ENCODE assay signal across 8 cellular contexts in genomic region chr16:2979669-2980226, GRCh38.
DNase-seq lines count a peak whose midpoint lies in the region; ATAC-seq and TF ChIP-seq lines count a peak whose summit lies in the region.

No MANE protein-coding gene starts in this region.

- peaks cover 0 to 5% of the 10 kb centered on the region in 2 donors for H3K36me3 Mint-ChIP-seq in stimulated activated naive B cell treated with anti-CD40 and anti-IgM and Interleukin-4, amounts not matched to agents 10 μg/mL and 1 μg/mL and 100 μg/mL, for 72 hours

- H3K27me3 ChIP-seq in iPS DF 6.9 (ENCODE audit: control insufficient read depth, insufficient read depth, low read length), result no peaks in the 10 kb centered on the region

- H3K9me3 Mint-ChIP-seq in stimulated activated naive B cell treated with anti-CD40 and anti-IgM and Interleukin-4, amounts not matched to agents 10 μg/mL and 1 μg/mL and 100 μg/mL, for 72 hours, result no peaks in the 10 kb centered on the region

- H3K4me1 Mint-ChIP-seq in stimulated activated naive B cell treated with anti-CD40 and anti-IgM and Interleukin-4, amounts not matched to agents 10 μg/mL and 1 μg/mL and 100 μg/mL, for 72 hours, result peaks cover 10 to 39% of the 10 kb centered on the region in 2 donors

- WGBS in iPS DF 6.9 (ENCODE audit: insufficient coverage, insufficient read length), result no CpG with 5 or more reads among the region's 43 CpGs

- peaks cover 0 to 5% of the 10 kb centered on the region in 2 donors for H3K27me3 Mint-ChIP-seq in stimulated activated naive B cell treated with anti-CD40 and anti-IgM and Interleukin-4, amounts not matched to agents 10 μg/mL and 1 μg/mL and 100 μg/mL, for 72 hours

- TF ChIP-seq CTCF in GM10266 (IDR thresholded peaks at IDR 0.05; ENCODE audit: control insufficient read depth, insufficient read depth, low read depth, missing control alignments) (no peak), VCaP (conservative IDR thresholded peaks at IDR 0.05) (no peak)

- peak overlapping the region; percentile 89 to 90 for H3K4me3 Mint-ChIP-seq in stimulated activated naive B cell treated with anti-CD40 and anti-IgM and Interleukin-4, amounts not matched to agents 10 μg/mL and 1 μg/mL and 100 μg/mL, for 72 hours

- peaks cover 5% of the 10 kb centered on the region; the same call in 1 of the 2 replicates for H3K4me1 ChIP-seq in iPS DF 6.9 (ENCODE audit: control insufficient read depth, insufficient read depth, low read length)

- peak overlapping the region; percentile 88 for H3K4me3 ChIP-seq in iPS DF 6.9 (ENCODE audit: low read length)

- DNase-seq in GM10266 (ENCODE audit: extremely low spot score), result peak; percentile 43
- no peak for DNase-seq in iPS DF 6.9 (ENCODE audit: low read depth, low spot score)
- DNase-seq in stimulated activated naive B cell treated with anti-CD40 and anti-IgM and Interleukin-4, amounts not matched to agents 10 μg/mL and 1 μg/mL and 100 μg/mL, for 72 hours, result no peak
- DNase-seq in cerebellar cortex (ENCODE audit: low spot score), result no peak

- H3K27ac ChIP-seq in VCaP (peak overlapping the region; percentile 75; the same call in 1 of the 2 replicates), iPS DF 6.9 (ENCODE audit: low read length) (no peak overlapping the region)

- peaks cover 20% of the 10 kb centered on the region for H3K36me3 ChIP-seq in iPS DF 6.9 (ENCODE audit: control insufficient read depth, insufficient read depth, low read length)

- H3K27ac Mint-ChIP-seq in stimulated activated naive B cell treated with anti-CD40 and anti-IgM and Interleukin-4, amounts not matched to agents 10 μg/mL and 1 μg/mL and 100 μg/mL, for 72 hours, result peak overlapping the region; percentile 94

- H3K9me3 ChIP-seq in iPS DF 6.9 (ENCODE audit: control insufficient read depth, insufficient read depth, low read length), result no peaks in the 10 kb centered on the region

- ATAC-seq in HG02840 (IDR thresholded peaks at IDR 0.05; ENCODE audit: low FRiP score, unreplicated experiment) (peak; percentile 1), HG02610 (IDR thresholded peaks at IDR 0.05; ENCODE audit: unreplicated experiment) (no peak), HG03280 (IDR thresholded peaks at IDR 0.05; ENCODE audit: unreplicated experiment) (no peak)
- ATAC-seq in stimulated activated naive B cell treated with anti-CD40 and anti-IgM and Interleukin-4, amounts not matched to agents 10 μg/mL and 1 μg/mL and 100 μg/mL, for 72 hours (replicated peaks), result peak; percentile 10 to 12

Comparison
In these comparisons a context has a peak if more than half of its experiments do, and no peak if none do; other contexts are left out.
1. ATAC-seq: peak in HG02840 (single experiment) and stimulated activated naive B cell treated with anti-CD40 and anti-IgM and Interleukin-4, amounts not matched to agents 10 μg/mL and 1 μg/mL and 100 μg/mL, for 72 hours (2 of 2); none in HG02610 (single experiment) and HG03280 (single experiment).